8 cellular contexts compared by ENCODE assay signal in genomic region chr11:119726585-119727522, GRCh38. TPM values are rescaled to one million over a fixed set of nuclear protein-coding genes. Genes with fewer than 3 reads are reported as not detected.
A peak's percentile ranks its signal among the peaks of the same experiment; 100 is the strongest.
DNase-seq lines count a peak whose midpoint lies in the region; ATAC-seq and TF ChIP-seq lines count a peak whose summit lies in the region.

No MANE protein-coding gene starts in this region.

- BruUV-seq in OCI-LY7 (replicated peaks; lab: Mats Ljungman, UMichigan) = no TSS peak

- H3K36me3 ChIP-seq in DOHH2 (ENCODE audit: control insufficient read depth, low read length) (no peaks in the 10 kb centered on the region), OCI-LY7 (ENCODE audit: insufficient read depth, low read length) (no peaks in the 10 kb centered on the region), esophagus (ENCODE audit: control insufficient read depth in 2 of 2, insufficient read depth in 2 of 2, low read length in 1 of 2) (peaks cover 0 to 7% of the 10 kb centered on the region in 2 donors), parathyroid adenoma (ENCODE audit: control insufficient read depth, insufficient read depth, low read length) (no peaks in the 10 kb centered on the region)

- H3K4me1 ChIP-seq in DOHH2 (ENCODE audit: control insufficient read depth, low read length) (peaks cover 54% of the 10 kb centered on the region), OCI-LY7 (ENCODE audit: insufficient read depth, low read length, poor library complexity, severe bottlenecking) (peaks cover 30% of the 10 kb centered on the region), esophagus (ENCODE audit: control insufficient read depth in 2 of 2, insufficient read depth in 2 of 2, low read length in 1 of 2) (peaks cover 12 to 24% of the 10 kb centered on the region in 2 donors), parathyroid adenoma (peaks cover 4% of the 10 kb centered on the region)

- peak overlapping the region; percentile 86 for H3K4me3 ChIP-seq in DOHH2 (ENCODE audit: low read length)
- H3K4me3 ChIP-seq in OCI-LY7 (ENCODE audit: low read depth, low read length, poor library complexity, severe bottlenecking) = peak overlapping the region; percentile 69
- peak overlapping the region; percentile 84 to 96 for H3K4me3 ChIP-seq in esophagus (ENCODE audit: low read depth in 1 of 2, low read length in 2 of 2)
- peak overlapping the region; percentile 48 for H3K4me3 ChIP-seq in parathyroid adenoma (ENCODE audit: low read depth, low read length)

- WGBS in esophagus, 2 donors = 10 to 12% methylated on average over 21 of the region's 21 CpGs

- peak overlapping the region; percentile 93 for H3K4me2 ChIP-seq in DOHH2 (ENCODE audit: low read length)
- H3K4me2 ChIP-seq in OCI-LY7 (ENCODE audit: low read length) = peak overlapping the region; percentile 94
- peak overlapping the region; percentile 74 for H3K4me2 ChIP-seq in parathyroid adenoma (ENCODE audit: low read length)

- DNase-seq in OCI-LY7 (ENCODE audit: low spot score) = no peak
- no peak for DNase-seq in stimulated activated naive CD4-positive, alpha-beta T cell treated with Interleukin-2 at 50 U/mL for 16 hours (lab: John Stamatoyannopoulos, UW)
- DNase-seq in NCI-H1105 (lab: John Stamatoyannopoulos, UW) = no peak
- DNase-seq in SHP77 (lab: John Stamatoyannopoulos, UW) = no peak

- POLR2A ChIA-PET in OCI-LY7 (lab: Charles Lee) = interaction anchor here (0.7 to 1.2 kb wide), 2 partner anchors 22 to 53 kb away, joined by 3 read pairs; no protein-coding TSS in a partner anchor

- CTCF ChIA-PET in OCI-LY7 (lab: Charles Lee; ENCODE audit: unreplicated experiment) = interaction anchor here (0.9 to 1.2 kb wide), 2 partner anchors 53 to 56 kb away, joined by 3 read pairs; no protein-coding TSS in a partner anchor

- intact Hi-C loops in OCI-LY7 (cut with micrococcal nuclease; ENCODE audit: unreplicated experiment) = loop anchor here (5.0 to 10.0 kb wide), 2 partner anchors 245 to 378 kb away; no protein-coding TSS in a partner anchor

- H3K79me2 ChIP-seq in DOHH2 (ENCODE audit: control insufficient read depth, low read length) (no peaks in the 10 kb centered on the region), OCI-LY7 (ENCODE audit: insufficient read depth, low read depth, low read length) (no peaks in the 10 kb centered on the region), parathyroid adenoma (no peaks in the 10 kb centered on the region)

- no peaks in the 10 kb centered on the region for H3F3A ChIP-seq in DOHH2 (ENCODE audit: control insufficient read depth, insufficient read depth)

- ATAC-seq in HG03457 (IDR thresholded peaks at IDR 0.05; ENCODE audit: unreplicated experiment) = no peak

- H3K9me2 ChIP-seq in DOHH2 (replicated peaks; ENCODE audit: control insufficient read depth, low read length) (no peaks in the 10 kb centered on the region), OCI-LY7 (ENCODE audit: insufficient read depth, low read length) (no peaks in the 10 kb centered on the region)

- no peak overlapping the region for H3K9ac ChIP-seq in parathyroid adenoma

- TF ChIP-seq CTCF in DOHH2 (IDR thresholded peaks at IDR 0.05; ENCODE audit: low read depth, low read length, poor library complexity, severe bottlenecking) (no peak), OCI-LY7 (conservative IDR thresholded peaks at IDR 0.05; ENCODE audit: low read length) (no peak), parathyroid adenoma (IDR thresholded peaks at IDR 0.05) (no peak)

- no peak overlapping the region for H2AFZ ChIP-seq in OCI-LY7 (ENCODE audit: low read length)
- no peak overlapping the region for H2AFZ ChIP-seq in parathyroid adenoma

- no peak overlapping the region for H3K27ac ChIP-seq in DOHH2 (ENCODE audit: low read depth, low read length)
- no peak overlapping the region for H3K27ac ChIP-seq in OCI-LY7 (ENCODE audit: low read depth, low read length, poor library complexity, severe bottlenecking)
- H3K27ac ChIP-seq in esophagus (ENCODE audit: low read depth in 2 of 2, low read length in 1 of 2) = peak overlapping the region; percentile 92 to 96
- H3K27ac ChIP-seq in parathyroid adenoma = no peak overlapping the region

- H3K27me3 ChIP-seq in DOHH2 (ENCODE audit: control insufficient read depth, low read length) (peaks cover 69% of the 10 kb centered on the region), esophagus (ENCODE audit: control insufficient read depth in 1 of 2, insufficient read depth in 2 of 2, low read length in 2 of 2) (no peaks in the 10 kb centered on the region), parathyroid adenoma (ENCODE audit: control insufficient read depth, insufficient read depth, low read length) (no peaks in the 10 kb centered on the region)

- H4K20me1 ChIP-seq in DOHH2 (ENCODE audit: control insufficient read depth, insufficient read depth, low read depth, low read length) (peaks cover 15% of the 10 kb centered on the region; the same call in 1 of the 2 replicates), OCI-LY7 (ENCODE audit: insufficient read depth, low read length) (no peaks in the 10 kb centered on the region)

- H3K9me3 ChIP-seq in DOHH2 (ENCODE audit: control insufficient read depth, insufficient read depth, low read length) = no peaks in the 10 kb centered on the region
- H3K9me3 ChIP-seq in OCI-LY7 (ENCODE audit: low read length) = no peaks in the 10 kb centered on the region
- H3K9me3 ChIP-seq in esophagus (ENCODE audit: control insufficient read depth in 2 of 2, insufficient read depth in 1 of 2, low read depth in 1 of 2, low read length in 1 of 2) = no peaks in the 10 kb centered on the region
- H3K9me3 ChIP-seq in parathyroid adenoma (ENCODE audit: control insufficient read depth, low read length) = no peaks in the 10 kb centered on the region

RNA-seq across cellular contexts. Expression of gene NECTIN1, which starts 2.1 kb away (rescaled TPM):
- total RNA-seq in OCI-LY7 (2014; rRNA removed; shearing (Covaris generic)) = 2.3 and 5.8 TPM in 2 replicates
- total RNA-seq in OCI-LY7 (2022) = 11.5 and 14.3 TPM in 2 replicates
- 10 to 100 TPM; 79.6 to 89.9 TPM for polyA plus RNA-seq in esophagus

Comparison
In these comparisons a context has a peak if more than half of its experiments do, and no peak if none do; other contexts are left out.
1. H3K27ac ChIP-seq: peak in esophagus (2 of 2); none in DOHH2 (single experiment), OCI-LY7 (single experiment) and parathyroid adenoma (single experiment).
2. Peak in every context shown above with its lines, with median percentiles within 50 percentile points of each other: H3K4me2 ChIP-seq and H3K4me3 ChIP-seq.